ENCODE assay signal across 19 cellular contexts in the genomic region with DNA sequence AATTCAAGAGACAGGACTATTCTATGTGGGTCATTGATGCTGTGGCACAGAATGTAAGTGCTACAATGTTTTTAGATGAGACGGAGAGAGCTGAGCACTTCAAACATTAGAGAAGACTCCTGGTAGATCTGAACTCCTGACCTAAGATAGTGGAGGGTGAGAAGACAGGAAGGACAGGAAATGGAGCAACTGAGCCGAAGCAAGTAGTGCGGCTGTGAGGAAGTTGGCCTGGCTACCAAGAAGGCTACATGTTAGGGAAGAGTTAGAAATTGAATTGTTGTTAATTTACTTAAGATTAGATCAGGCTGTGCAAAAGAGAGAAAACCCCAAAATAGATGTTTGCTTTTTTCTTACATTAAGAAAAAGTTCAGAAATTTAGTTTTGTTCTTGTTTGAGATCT. TPM values are rescaled to one million over a fixed set of nuclear protein-coding genes. Genes with fewer than 3 reads are reported as not detected.
"Had no signal": no experiment of that assay in that cellular context is flagged by ENCODE, and none has a peak within 500 bp of the region (broad histone marks: within the 10 kb centered on the region; RNA-seq: fewer than 3 reads in every experiment).

No MANE protein-coding gene starts in this region.

- H3K4me3 Mint-ChIP-seq: effector memory CD8-positive, alpha-beta T cell; naive B cell; nephron; stimulated activated naive B cell treated with anti-CD40 and anti-IgM and Interleukin-4, amounts not matched to agents 10 μg/mL and 1 μg/mL and 100 μg/mL, for 72 hours; stimulated activated naive CD8-positive, alpha-beta T cell treated with anti-CD3 and anti-CD28 coated beads, Interleukin-15, amount 100 ng/mL, for 72 hours had no signal

- ATAC-seq: effector memory CD8-positive, alpha-beta T cell; gastroesophageal sphincter; left colon; right lobe of liver; stimulated activated naive B cell treated with anti-CD40 and anti-IgM and Interleukin-4, amounts not matched to agents 10 μg/mL and 1 μg/mL and 100 μg/mL, for 72 hours; stimulated activated naive CD8-positive, alpha-beta T cell treated with anti-CD3 and anti-CD28 coated beads, Interleukin-15, amount 100 ng/mL, for 72 hours had no signal

- H3K27ac Mint-ChIP-seq: effector memory CD8-positive, alpha-beta T cell; naive B cell; nephron; stimulated activated naive B cell treated with anti-CD40 and anti-IgM and Interleukin-4, amounts not matched to agents 10 μg/mL and 1 μg/mL and 100 μg/mL, for 72 hours; stimulated activated naive CD8-positive, alpha-beta T cell treated with anti-CD3 and anti-CD28 coated beads, Interleukin-15, amount 100 ng/mL, for 72 hours had no signal

- DNase-seq: effector memory CD8-positive, alpha-beta T cell; esophagus squamous epithelium; foreskin fibroblast; left colon; left ventricle myocardium superior; mesenchymal stem cell; midbrain; naive B cell; right lobe of liver; spleen; stimulated activated CD4-positive, alpha-beta T cell treated with anti-CD3 and anti-CD28 coated beads, Interleukin-15, amount 100 ng/mL, for 24 hours; stimulated activated CD4-positive, alpha-beta T cell treated with anti-CD3 and anti-CD28 coated beads, Interleukin-1b, Interleukin-23, amount 100 ng/mL, for 48 hours; stimulated activated CD4-positive, alpha-beta T cell treated with anti-CD3 and anti-CD28 coated beads, Interleukin-4, amount 100 ng/mL, for 24 hours; stimulated activated naive B cell treated with anti-CD40 and anti-IgM and Interleukin-4, amounts not matched to agents 10 μg/mL and 1 μg/mL and 100 μg/mL, for 72 hours; stimulated activated naive CD8-positive, alpha-beta T cell treated with anti-CD3 and anti-CD28 coated beads, Interleukin-15, amount 100 ng/mL, for 72 hours; transverse colon had no signal

- H3K27me3 Mint-ChIP-seq: effector memory CD8-positive, alpha-beta T cell; naive B cell; stimulated activated naive B cell treated with anti-CD40 and anti-IgM and Interleukin-4, amounts not matched to agents 10 μg/mL and 1 μg/mL and 100 μg/mL, for 72 hours; stimulated activated naive CD8-positive, alpha-beta T cell treated with anti-CD3 and anti-CD28 coated beads, Interleukin-15, amount 100 ng/mL, for 72 hours had no signal

- H3K4me1 Mint-ChIP-seq: naive B cell; stimulated activated naive B cell treated with anti-CD40 and anti-IgM and Interleukin-4, amounts not matched to agents 10 μg/mL and 1 μg/mL and 100 μg/mL, for 72 hours; stimulated activated naive CD8-positive, alpha-beta T cell treated with anti-CD3 and anti-CD28 coated beads, Interleukin-15, amount 100 ng/mL, for 72 hours had no signal

- H3K36me3 Mint-ChIP-seq: naive B cell; stimulated activated naive B cell treated with anti-CD40 and anti-IgM and Interleukin-4, amounts not matched to agents 10 μg/mL and 1 μg/mL and 100 μg/mL, for 72 hours had no signal

RNA-seq across cellular contexts. Expression of gene MLIP, which starts 14.4 kb away (rescaled TPM):
- total RNA-seq: kidney epithelial cell had no signal
